ENCODE assay signal across 2 cellular contexts in genomic region chr2:121898483-121898882, GRCh38.
TF ChIP-seq lines count a peak whose summit lies in the region.

No MANE protein-coding gene starts in this region.

TF ChIP-seq in SK-N-SH treated with all-trans-retinoic acid at 6 μM for 48 hours, 23 proteins besides CTCF, POLR2A, EP300 and RAD21:
- TF ChIP-seq CSRNP3 (CRISPR knock-in tag; IDR thresholded peaks at IDR 0.05): no peak

TF ChIP-seq in endothelial cell of umbilical vein, 7 proteins besides CTCF, POLR2A, EP300 and RAD21 (continued from another document):
- TF ChIP-seq POLR2AphosphoS5 (IDR thresholded peaks at IDR 0.05; ENCODE audit: insufficient read depth, low read depth, low read length): peak; percentile 32
- TF ChIP-seq JUN (IDR thresholded peaks at IDR 0.05; ENCODE audit: borderline replicate concordance, insufficient read depth, insufficient read length, low read depth): peak; percentile 69
TF ChIP-seq in endothelial cell of umbilical vein: peak in this region for 3.
